Comparison of ENCODE assay signal across 22 cellular contexts in the genomic region with DNA sequence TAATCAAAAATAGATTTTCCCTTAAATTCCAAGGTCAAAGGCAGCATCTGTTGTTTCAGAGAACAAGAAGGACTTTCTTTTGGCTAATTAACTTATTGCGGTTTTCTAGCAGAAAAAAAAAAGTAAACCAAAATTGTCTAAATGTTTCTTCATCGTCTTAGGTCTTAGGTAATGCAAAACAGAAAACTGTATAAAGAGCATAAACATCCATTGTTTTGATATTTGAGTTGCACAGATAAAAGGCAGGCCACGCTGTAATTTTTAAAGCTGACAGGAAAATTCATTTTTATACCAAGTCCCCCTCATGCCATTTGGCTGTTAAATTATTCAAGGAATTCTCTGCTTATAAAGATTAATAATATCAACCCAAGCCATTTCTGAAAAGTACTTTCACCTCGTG.
DNase-seq lines count a peak whose midpoint lies in the region; ATAC-seq and TF ChIP-seq lines count a peak whose summit lies in the region.
"Had no signal": no experiment of that assay in that cellular context is flagged by ENCODE, and none has a peak within 500 bp of the region (broad histone marks: within the 10 kb centered on the region; RNA-seq: fewer than 3 reads in every experiment).

No MANE protein-coding gene starts in this region.

- TF ChIP-seq CTCF in GM23338 (conservative IDR thresholded peaks at IDR 0.05; ENCODE audit: low read depth in 2 of 2) (no peak), fibroblast of lung (conservative IDR thresholded peaks at IDR 0.05 in 1 of 2, IDR thresholded peaks at IDR 0.05 in 1 of 2; ENCODE audit: low read depth in 1 of 2, low read length in 2 of 2) (no peak)

- DNase-seq in GM23338 (ENCODE audit: low spot score) (no peak), fibroblast of lung (ENCODE audit: low read depth in 2 of 2) (no peak), sciatic nerve (ENCODE audit: low spot score) (no peak), SHP77 treated with DMSO at 0.1 percent for 48 hours (lab: John Stamatoyannopoulos, UW) (no peak), aorta (no peak)
- DNase-seq in activated CD4-positive, alpha-beta T cell treated with anti-CD3 and anti-CD28 coated beads for 1 hour = no peak
- DNase-seq: activated B cell treated with CpG ODN at 0.5 μM for 24 hours; activated CD8-positive, alpha-beta memory T cell treated with anti-CD3 and anti-CD28 coated beads for 24 hours; activated naive CD4-positive, alpha-beta T cell treated with anti-CD3 and anti-CD28 coated beads for 36 hours; activated T-cell treated with anti-CD3 and anti-CD28 coated beads, Interleukin-2, amount 50 U/mL, for 4 hours; CD4-positive, alpha-beta T cell; GF-D8; lower lobe of right lung; NCI-H1417 treated with DMSO at 0.1 percent for 48 hours; ovary; stimulated activated CD4-positive, alpha-beta T cell treated with anti-CD3 and anti-CD28 coated beads, Interleukin-2, amount 100 ng/mL, for 24 hours; stimulated activated naive B cell treated with anti-CD40 and anti-IgM and Interleukin-4, amounts not matched to agents 10 μg/mL and 1 μg/mL and 100 μg/mL, for 72 hours had no signal

- H3K27me3 ChIP-seq in GM23338 (ENCODE audit: insufficient read depth) = no peaks in the 10 kb centered on the region
- no peaks in the 10 kb centered on the region for H3K27me3 ChIP-seq in fibroblast of lung (ENCODE audit: control insufficient read depth, insufficient read depth, low read length)
- H3K27me3 ChIP-seq in rectal smooth muscle tissue (ENCODE audit: control insufficient read depth, insufficient read depth, low read length) = no peaks in the 10 kb centered on the region
- H3K27me3 ChIP-seq in aorta (ENCODE audit: control insufficient read depth in 1 of 2, insufficient read depth in 2 of 2, low read length in 1 of 2) = no peaks in the 10 kb centered on the region
- H3K27me3 ChIP-seq: ovary, tibial nerve had no signal

- H3K79me2 ChIP-seq in GM23338 (replicated peaks; ENCODE audit: insufficient read depth) = peaks cover 26% of the 10 kb centered on the region
- H3K79me2 ChIP-seq in fibroblast of lung (ENCODE audit: control insufficient read depth, insufficient read depth, low read length) = no peaks in the 10 kb centered on the region

- H3K4me3 ChIP-seq in GM23338 (no peak overlapping the region), fibroblast of lung (replicated peaks in 1 of 4; ENCODE audit: control extremely low read depth in 1 of 4, insufficient read depth in 1 of 4, low read depth in 3 of 4, low read length in 4 of 4) (no peak overlapping the region), rectal smooth muscle tissue (ENCODE audit: low read length) (no peak overlapping the region), aorta (ENCODE audit: low read length in 2 of 2) (no peak overlapping the region)
- H3K4me3 ChIP-seq: lower lobe of right lung, ovary, tibial nerve had no signal

- H3K9me3 Mint-ChIP-seq in GM23338 = no peaks in the 10 kb centered on the region
- H3K9me3 Mint-ChIP-seq: activated B cell treated with CpG ODN at 0.5 μM for 24 hours; activated T-cell treated with anti-CD3 and anti-CD28 coated beads, Interleukin-2, amount 50 U/mL, for 4 hours; CD4-positive, alpha-beta T cell; IgD-negative memory B cell; T-helper 2 cell treated with Interferon-gamma antibody and Interleukin-4, amounts not matched to agents 5 μg/mL and 100 μg/mL, for 36 hours had no signal

- peaks cover 23% of the 10 kb centered on the region for H3K4me1 ChIP-seq in GM23338 (ENCODE audit: insufficient read depth)
- H3K4me1 ChIP-seq in fibroblast of lung (ENCODE audit: control insufficient read depth, extremely low read depth, insufficient read depth, low read length) = peaks cover 5% of the 10 kb centered on the region
- peaks cover 14% of the 10 kb centered on the region for H3K4me1 ChIP-seq in rectal smooth muscle tissue (ENCODE audit: control insufficient read depth, insufficient read depth, low read length)
- peaks cover 5 to 6% of the 10 kb centered on the region in 2 donors for H3K4me1 ChIP-seq in aorta (ENCODE audit: control insufficient read depth in 1 of 2, insufficient read depth in 2 of 2, low read length in 2 of 2)

- no peaks in the 10 kb centered on the region for H3F3A ChIP-seq in GM23338 (replicated peaks; ENCODE audit: low read depth)

- H3K36me3 ChIP-seq in GM23338 (ENCODE audit: insufficient read depth) = no peaks in the 10 kb centered on the region
- no peaks in the 10 kb centered on the region for H3K36me3 ChIP-seq in fibroblast of lung (ENCODE audit: control insufficient read depth, insufficient read depth, low read length)
- no peaks in the 10 kb centered on the region for H3K36me3 ChIP-seq in rectal smooth muscle tissue (ENCODE audit: control insufficient read depth, insufficient read depth, low read length)
- H3K36me3 ChIP-seq in aorta (ENCODE audit: control insufficient read depth in 1 of 2, insufficient read depth in 2 of 2, low read length in 1 of 2) = no peaks in the 10 kb centered on the region
- H3K36me3 ChIP-seq: lower lobe of right lung, ovary, tibial nerve had no signal

- ATAC-seq in GM23338 (no peak), SK-N-SH treated with all-trans-retinoic acid at 6 μM for 48 hours (peak; percentile 60), sciatic nerve (no peak), aorta (ENCODE audit: low FRiP score) (no peak)
- ATAC-seq: activated T-cell treated with anti-CD3 and anti-CD28 coated beads, Interleukin-2, amount 50 U/mL, for 4 hours; stimulated activated naive B cell treated with anti-CD40 and anti-IgM and Interleukin-4, amounts not matched to agents 10 μg/mL and 1 μg/mL and 100 μg/mL, for 72 hours had no signal

- H3K9ac ChIP-seq in fibroblast of lung (ENCODE audit: insufficient read depth, low read length) (no peak overlapping the region), rectal smooth muscle tissue (ENCODE audit: low read length) (no peak overlapping the region)

- peaks cover 3% of the 10 kb centered on the region for H3K27me3 Mint-ChIP-seq in GM23338 (ENCODE audit: insufficient read depth, low read depth, poor library complexity)
- H3K27me3 Mint-ChIP-seq: activated B cell treated with CpG ODN at 0.5 μM for 24 hours; CD4-positive, alpha-beta T cell; IgD-negative memory B cell; stimulated activated naive B cell treated with anti-CD40 and anti-IgM and Interleukin-4, amounts not matched to agents 10 μg/mL and 1 μg/mL and 100 μg/mL, for 72 hours had no signal

- H3K9me3 ChIP-seq in fibroblast of lung (ENCODE audit: control insufficient read depth, insufficient read depth, low read depth, low read length) (no peaks in the 10 kb centered on the region), aorta (ENCODE audit: control insufficient read depth, low read length) (no peaks in the 10 kb centered on the region)
- H3K9me3 ChIP-seq: lower lobe of right lung, ovary, tibial nerve had no signal

- no peak overlapping the region for H2AFZ ChIP-seq in GM23338
- H2AFZ ChIP-seq in fibroblast of lung (ENCODE audit: low read length) = no peak overlapping the region

- H4K20me1 ChIP-seq in GM23338 (replicated peaks; ENCODE audit: insufficient read depth) (no peaks in the 10 kb centered on the region), fibroblast of lung (ENCODE audit: control insufficient read depth, extremely low read depth, insufficient read depth, low read length) (no peaks in the 10 kb centered on the region)

- intact Hi-C loops in sciatic nerve (cut with DNase I) (no loop called here), aorta (cut with DNase I) (no loop called here)

- H3K27ac ChIP-seq in GM23338 (ENCODE audit: low read depth) (no peak overlapping the region), fibroblast of lung (ENCODE audit: insufficient read depth, low read length) (no peak overlapping the region), rectal smooth muscle tissue (ENCODE audit: low read depth, low read length) (peak overlapping the region; percentile 40), aorta (ENCODE audit: low read depth in 1 of 2, low read length in 2 of 2) (peak overlapping the region in 1 of 2 donors; percentile 57)
- H3K27ac ChIP-seq: lower lobe of right lung, ovary had no signal

- peaks cover 29% of the 10 kb centered on the region for H3K4me1 Mint-ChIP-seq in GM23338
- H3K4me1 Mint-ChIP-seq: activated B cell treated with CpG ODN at 0.5 μM for 24 hours; stimulated activated naive B cell treated with anti-CD40 and anti-IgM and Interleukin-4, amounts not matched to agents 10 μg/mL and 1 μg/mL and 100 μg/mL, for 72 hours had no signal

- peak overlapping the region; percentile 78 for H3K27ac Mint-ChIP-seq in GM23338
- H3K27ac Mint-ChIP-seq: activated B cell treated with CpG ODN at 0.5 μM for 24 hours; activated naive CD4-positive, alpha-beta T cell treated with anti-CD3 and anti-CD28 coated beads for 36 hours; CD4-positive, alpha-beta T cell; IgD-negative memory B cell; stimulated activated naive B cell treated with anti-CD40 and anti-IgM and Interleukin-4, amounts not matched to agents 10 μg/mL and 1 μg/mL and 100 μg/mL, for 72 hours; T-helper 2 cell treated with Interferon-gamma antibody and Interleukin-4, amounts not matched to agents 5 μg/mL and 100 μg/mL, for 36 hours had no signal

- H3K4me3 Mint-ChIP-seq in GM23338 = no peak overlapping the region
- H3K4me3 Mint-ChIP-seq: activated B cell treated with CpG ODN at 0.5 μM for 24 hours; activated naive CD4-positive, alpha-beta T cell treated with anti-CD3 and anti-CD28 coated beads for 36 hours; activated T-cell treated with anti-CD3 and anti-CD28 coated beads, Interleukin-2, amount 50 U/mL, for 4 hours; CD4-positive, alpha-beta T cell; IgD-negative memory B cell; stimulated activated naive B cell treated with anti-CD40 and anti-IgM and Interleukin-4, amounts not matched to agents 10 μg/mL and 1 μg/mL and 100 μg/mL, for 72 hours; T-helper 2 cell treated with Interferon-gamma antibody and Interleukin-4, amounts not matched to agents 5 μg/mL and 100 μg/mL, for 36 hours had no signal

- WGBS in aorta, 2 donors = 17 to 20% methylated on average over 4 of the region's 4 CpGs

- H3K36me3 Mint-ChIP-seq in GM23338 (ENCODE audit: low read depth) = no peaks in the 10 kb centered on the region
- H3K36me3 Mint-ChIP-seq: stimulated activated naive B cell treated with anti-CD40 and anti-IgM and Interleukin-4, amounts not matched to agents 10 μg/mL and 1 μg/mL and 100 μg/mL, for 72 hours had no signal

- H3K4me2 ChIP-seq in GM23338 (no peak overlapping the region), fibroblast of lung (ENCODE audit: extremely low read depth, insufficient read depth, low read length) (peak overlapping the region; percentile 35)

- H3K9me2 ChIP-seq in GM23338 (ENCODE audit: insufficient read depth) = no peaks in the 10 kb centered on the region

TF ChIP-seq in SK-N-SH treated with all-trans-retinoic acid at 6 μM for 48 hours, 23 proteins besides CTCF, POLR2A, EP300 and RAD21:
- TF ChIP-seq ISL1 (CRISPR knock-in tag; IDR thresholded peaks at IDR 0.05) (peak; percentile 60), SNAI2 (CRISPR knock-in tag; IDR thresholded peaks at IDR 0.05) (no peak)
